ENCODE assay signal across 1 cellular context in the genomic region with DNA sequence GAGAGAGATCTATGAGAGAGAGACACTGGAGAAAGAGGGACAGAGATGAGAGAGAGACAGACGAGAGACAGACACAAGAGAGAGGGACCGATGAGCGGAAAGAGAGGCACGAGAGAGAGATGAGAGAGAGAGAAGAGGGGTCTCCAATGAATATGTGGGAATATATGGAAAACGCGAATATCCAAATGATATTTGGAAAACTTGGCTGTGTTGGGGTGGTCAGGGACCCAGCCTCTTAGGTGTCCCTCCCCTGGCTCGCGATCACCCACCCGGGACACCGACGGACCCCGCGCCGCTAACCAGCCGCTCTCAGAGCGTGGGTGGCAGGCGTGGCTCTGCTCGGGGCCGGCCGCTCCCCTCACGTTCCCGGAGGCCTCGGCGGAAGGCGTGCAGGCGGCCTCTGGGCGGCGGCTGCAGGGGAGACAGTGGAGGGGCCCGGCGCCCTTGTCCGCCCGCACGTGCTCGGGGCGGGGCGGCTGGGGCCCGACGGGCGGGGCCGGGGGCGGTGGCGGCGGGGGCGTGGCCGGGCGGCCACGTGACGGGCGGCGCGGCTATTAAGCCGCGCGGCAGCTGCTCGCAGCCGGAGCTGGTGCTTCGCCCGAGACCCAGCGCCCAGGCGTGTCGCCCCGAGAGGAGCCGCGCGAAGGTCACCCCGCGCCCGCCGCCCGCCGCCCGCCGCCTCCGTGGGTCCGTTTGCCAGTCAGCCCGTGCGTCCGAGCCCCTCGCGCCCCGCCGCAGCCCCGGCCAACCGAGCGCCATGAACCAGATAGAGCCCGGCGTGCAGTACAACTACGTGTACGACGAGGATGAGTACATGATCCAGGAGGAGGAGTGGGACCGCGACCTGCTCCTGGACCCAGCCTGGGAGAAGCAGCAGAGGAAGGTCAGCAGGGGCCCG.
A peak's percentile ranks its signal among the peaks of the same experiment; 100 is the strongest.
TF ChIP-seq lines count a peak whose summit lies in the region.

A gene (plus strand): TSS at position 583 of the 898 bp plus-strand sequence. CDS start 175 bp downstream, at position 758.

TF ChIP-seq in HEK293, 187 proteins besides CTCF, POLR2A, EP300 and RAD21 (continued from another document and continues in another):
- TF ChIP-seq, protein P1, sequence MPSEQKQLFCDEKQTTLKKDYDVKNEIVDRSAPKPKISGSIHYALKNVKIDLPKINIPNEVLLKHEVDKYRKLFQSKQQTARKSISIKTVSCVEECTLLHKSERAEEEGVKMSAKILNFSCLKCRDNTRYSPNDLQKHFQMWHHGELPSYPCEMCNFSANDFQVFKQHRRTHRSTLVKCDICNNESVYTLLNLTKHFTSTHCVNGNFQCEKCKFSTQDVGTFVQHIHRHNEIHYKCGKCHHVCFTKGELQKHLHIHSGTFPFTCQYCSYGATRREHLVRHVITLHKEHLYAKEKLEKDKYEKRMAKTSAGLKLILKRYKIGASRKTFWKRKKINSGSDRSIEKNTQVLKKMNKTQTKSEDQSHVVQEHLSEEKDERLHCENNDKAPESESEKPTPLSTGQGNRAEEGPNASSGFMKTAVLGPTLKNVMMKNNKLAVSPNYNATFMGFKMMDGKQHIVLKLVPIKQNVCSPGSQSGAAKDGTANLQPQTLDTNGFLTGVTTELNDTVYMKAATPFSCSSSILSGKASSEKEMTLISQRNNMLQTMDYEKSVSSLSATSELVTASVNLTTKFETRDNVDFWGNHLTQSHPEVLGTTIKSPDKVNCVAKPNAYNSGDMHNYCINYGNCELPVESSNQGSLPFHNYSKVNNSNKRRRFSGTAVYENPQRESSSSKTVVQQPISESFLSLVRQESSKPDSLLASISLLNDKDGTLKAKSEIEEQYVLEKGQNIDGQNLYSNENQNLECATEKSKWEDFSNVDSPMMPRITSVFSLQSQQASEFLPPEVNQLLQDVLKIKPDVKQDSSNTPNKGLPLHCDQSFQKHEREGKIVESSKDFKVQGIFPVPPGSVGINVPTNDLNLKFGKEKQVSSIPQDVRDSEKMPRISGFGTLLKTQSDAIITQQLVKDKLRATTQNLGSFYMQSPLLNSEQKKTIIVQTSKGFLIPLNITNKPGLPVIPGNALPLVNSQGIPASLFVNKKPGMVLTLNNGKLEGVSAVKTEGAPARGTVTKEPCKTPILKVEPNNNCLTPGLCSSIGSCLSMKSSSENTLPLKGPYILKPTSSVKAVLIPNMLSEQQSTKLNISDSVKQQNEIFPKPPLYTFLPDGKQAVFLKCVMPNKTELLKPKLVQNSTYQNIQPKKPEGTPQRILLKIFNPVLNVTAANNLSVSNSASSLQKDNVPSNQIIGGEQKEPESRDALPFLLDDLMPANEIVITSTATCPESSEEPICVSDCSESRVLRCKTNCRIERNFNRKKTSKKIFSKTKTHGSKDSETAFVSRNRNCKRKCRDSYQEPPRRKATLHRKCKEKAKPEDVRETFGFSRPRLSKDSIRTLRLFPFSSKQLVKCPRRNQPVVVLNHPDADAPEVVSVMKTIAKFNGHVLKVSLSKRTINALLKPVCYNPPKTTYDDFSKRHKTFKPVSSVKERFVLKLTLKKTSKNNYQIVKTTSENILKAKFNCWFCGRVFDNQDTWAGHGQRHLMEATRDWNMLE (tag by site-specific recombination; conservative IDR thresholded peaks at IDR 0.05; ENCODE audit: low read depth): 0 out of 2 replicates have a peak, but pooled peaks have one; percentile 24
- TF ChIP-seq ZNF175 (tag by site-specific recombination; IDR thresholded peaks at IDR 0.05) (0 out of 2 replicates have a peak, but pooled peaks have one; percentile 48), SETDB1 (IDR thresholded peaks at IDR 0.05; ENCODE audit: insufficient read length, low read length) (no peak), ZNF510 (tag by site-specific recombination; IDR thresholded peaks at IDR 0.05; ENCODE audit: insufficient replicate concordance) (no peak), ZEB2 (tag by site-specific recombination; IDR thresholded peaks at IDR 0.05) (0 out of 2 replicates have a peak, but pooled peaks have one; percentile 56), ZNF366 (tag by site-specific recombination; conservative IDR thresholded peaks at IDR 0.05) (peak; percentile 52), ZNF335 (tag by site-specific recombination; conservative IDR thresholded peaks at IDR 0.05) (peak; percentile 91), ZNF157 (tag by site-specific recombination; IDR thresholded peaks at IDR 0.05) (no peak), ZNF274 (IDR thresholded peaks at IDR 0.05; ENCODE audit: low read length) (no peak), ZNF274 (tag by site-specific recombination; IDR thresholded peaks at IDR 0.05; ENCODE audit: borderline replicate concordance) (no peak), ZFP3 (tag by site-specific recombination; IDR thresholded peaks at IDR 0.05; ENCODE audit: low read depth) (no peak), ZNF23 (tag by site-specific recombination; IDR thresholded peaks at IDR 0.05; ENCODE audit: borderline replicate concordance) (0 out of 2 replicates have a peak, but pooled peaks have one; percentile 8), KLF7 (tag by site-specific recombination; IDR thresholded peaks at IDR 0.05; ENCODE audit: borderline replicate concordance) (peak; percentile 88; the same call in 1 of the 2 replicates), ZNF138 (tag by site-specific recombination; IDR thresholded peaks at IDR 0.05; ENCODE audit: borderline replicate concordance) (no peak), ZNF830 (tag by site-specific recombination; IDR thresholded peaks at IDR 0.05; ENCODE audit: low read depth) (no peak), ZNF785 (tag by site-specific recombination; IDR thresholded peaks at IDR 0.05) (peak; percentile 84), ZNF221 (tag by site-specific recombination; IDR thresholded peaks at IDR 0.05; ENCODE audit: borderline replicate concordance) (no peak), GLI4 (tag by site-specific recombination; IDR thresholded peaks at IDR 0.05) (no peak), ZNF214 (tag by site-specific recombination; IDR thresholded peaks at IDR 0.05; ENCODE audit: borderline replicate concordance) (no peak), ZNF658 (tag by site-specific recombination; IDR thresholded peaks at IDR 0.05) (no peak), ZNF792 (tag by site-specific recombination; IDR thresholded peaks at IDR 0.05) (0 out of 2 replicates have a peak, but pooled peaks have one; percentile 22), HOXA7 (CRISPR knock-in tag; IDR thresholded peaks at IDR 0.05; ENCODE audit: borderline replicate concordance) (no peak), ZFP41 (tag by site-specific recombination; IDR thresholded peaks at IDR 0.05; ENCODE audit: borderline replicate concordance) (no peak), ZNF621 (tag by site-specific recombination; IDR thresholded peaks at IDR 0.05) (no peak), MYNN (tag by site-specific recombination; IDR thresholded peaks at IDR 0.05; ENCODE audit: borderline replicate concordance) (no peak), ZNF391 (tag by site-specific recombination; IDR thresholded peaks at IDR 0.05; ENCODE audit: borderline replicate concordance, low read depth) (no peak), SCRT2 (tag by site-specific recombination; IDR thresholded peaks at IDR 0.05) (no peak), ZNF211 (tag by site-specific recombination; IDR thresholded peaks at IDR 0.05; ENCODE audit: low read depth) (no peak), ZSCAN16 (tag by site-specific recombination; IDR thresholded peaks at IDR 0.05) (no peak), ZNF169 (tag by site-specific recombination; IDR thresholded peaks at IDR 0.05) (no peak), SCRT1 (tag by site-specific recombination; IDR thresholded peaks at IDR 0.05; ENCODE audit: borderline replicate concordance) (no peak), ZNF501 (tag by site-specific recombination; IDR thresholded peaks at IDR 0.05) (peak; percentile 23; the same call in 1 of the 2 replicates), BCL11B (tag by site-specific recombination; IDR thresholded peaks at IDR 0.05; ENCODE audit: low read depth) (no peak), FEZF1 (tag by site-specific recombination; IDR thresholded peaks at IDR 0.05) (no peak), ZNF776 (tag by site-specific recombination; IDR thresholded peaks at IDR 0.05; ENCODE audit: borderline replicate concordance) (no peak)
- TF ChIP-seq, protein P2, sequence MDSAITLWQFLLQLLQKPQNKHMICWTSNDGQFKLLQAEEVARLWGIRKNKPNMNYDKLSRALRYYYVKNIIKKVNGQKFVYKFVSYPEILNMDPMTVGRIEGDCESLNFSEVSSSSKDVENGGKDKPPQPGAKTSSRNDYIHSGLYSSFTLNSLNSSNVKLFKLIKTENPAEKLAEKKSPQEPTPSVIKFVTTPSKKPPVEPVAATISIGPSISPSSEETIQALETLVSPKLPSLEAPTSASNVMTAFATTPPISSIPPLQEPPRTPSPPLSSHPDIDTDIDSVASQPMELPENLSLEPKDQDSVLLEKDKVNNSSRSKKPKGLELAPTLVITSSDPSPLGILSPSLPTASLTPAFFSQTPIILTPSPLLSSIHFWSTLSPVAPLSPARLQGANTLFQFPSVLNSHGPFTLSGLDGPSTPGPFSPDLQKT (IDR thresholded peaks at IDR 0.05; ENCODE audit: borderline replicate concordance, low read depth, low read length): no peak
- TF ChIP-seq, protein P3, sequence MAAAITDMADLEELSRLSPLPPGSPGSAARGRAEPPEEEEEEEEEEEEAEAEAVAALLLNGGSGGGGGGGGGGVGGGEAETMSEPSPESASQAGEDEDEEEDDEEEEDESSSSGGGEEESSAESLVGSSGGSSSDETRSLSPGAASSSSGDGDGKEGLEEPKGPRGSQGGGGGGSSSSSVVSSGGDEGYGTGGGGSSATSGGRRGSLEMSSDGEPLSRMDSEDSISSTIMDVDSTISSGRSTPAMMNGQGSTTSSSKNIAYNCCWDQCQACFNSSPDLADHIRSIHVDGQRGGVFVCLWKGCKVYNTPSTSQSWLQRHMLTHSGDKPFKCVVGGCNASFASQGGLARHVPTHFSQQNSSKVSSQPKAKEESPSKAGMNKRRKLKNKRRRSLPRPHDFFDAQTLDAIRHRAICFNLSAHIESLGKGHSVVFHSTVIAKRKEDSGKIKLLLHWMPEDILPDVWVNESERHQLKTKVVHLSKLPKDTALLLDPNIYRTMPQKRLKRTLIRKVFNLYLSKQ (tag by site-specific recombination; IDR thresholded peaks at IDR 0.05; ENCODE audit: borderline replicate concordance): no peak
- TF ChIP-seq, protein P4, sequence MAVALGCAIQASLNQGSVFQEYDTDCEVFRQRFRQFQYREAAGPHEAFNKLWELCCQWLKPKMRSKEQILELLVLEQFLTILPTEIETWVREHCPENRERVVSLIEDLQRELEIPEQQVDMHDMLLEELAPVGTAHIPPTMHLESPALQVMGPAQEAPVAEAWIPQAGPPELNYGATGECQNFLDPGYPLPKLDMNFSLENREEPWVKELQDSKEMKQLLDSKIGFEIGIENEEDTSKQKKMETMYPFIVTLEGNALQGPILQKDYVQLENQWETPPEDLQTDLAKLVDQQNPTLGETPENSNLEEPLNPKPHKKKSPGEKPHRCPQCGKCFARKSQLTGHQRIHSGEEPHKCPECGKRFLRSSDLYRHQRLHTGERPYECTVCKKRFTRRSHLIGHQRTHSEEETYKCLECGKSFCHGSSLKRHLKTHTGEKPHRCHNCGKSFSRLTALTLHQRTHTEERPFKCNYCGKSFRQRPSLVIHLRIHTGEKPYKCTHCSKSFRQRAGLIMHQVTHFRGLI (tag by site-specific recombination; IDR thresholded peaks at IDR 0.05): peak; percentile 41; the same call in 1 of the 2 replicates
- TF ChIP-seq, protein P5, sequence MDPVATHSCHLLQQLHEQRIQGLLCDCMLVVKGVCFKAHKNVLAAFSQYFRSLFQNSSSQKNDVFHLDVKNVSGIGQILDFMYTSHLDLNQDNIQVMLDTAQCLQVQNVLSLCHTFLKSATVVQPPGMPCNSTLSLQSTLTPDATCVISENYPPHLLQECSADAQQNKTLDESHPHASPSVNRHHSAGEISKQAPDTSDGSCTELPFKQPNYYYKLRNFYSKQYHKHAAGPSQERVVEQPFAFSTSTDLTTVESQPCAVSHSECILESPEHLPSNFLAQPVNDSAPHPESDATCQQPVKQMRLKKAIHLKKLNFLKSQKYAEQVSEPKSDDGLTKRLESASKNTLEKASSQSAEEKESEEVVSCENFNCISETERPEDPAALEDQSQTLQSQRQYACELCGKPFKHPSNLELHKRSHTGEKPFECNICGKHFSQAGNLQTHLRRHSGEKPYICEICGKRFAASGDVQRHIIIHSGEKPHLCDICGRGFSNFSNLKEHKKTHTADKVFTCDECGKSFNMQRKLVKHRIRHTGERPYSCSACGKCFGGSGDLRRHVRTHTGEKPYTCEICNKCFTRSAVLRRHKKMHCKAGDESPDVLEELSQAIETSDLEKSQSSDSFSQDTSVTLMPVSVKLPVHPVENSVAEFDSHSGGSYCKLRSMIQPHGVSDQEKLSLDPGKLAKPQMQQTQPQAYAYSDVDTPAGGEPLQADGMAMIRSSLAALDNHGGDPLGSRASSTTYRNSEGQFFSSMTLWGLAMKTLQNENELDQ (tag by site-specific recombination; IDR thresholded peaks at IDR 0.05; ENCODE audit: low read depth): no peak
- TF ChIP-seq, protein P6, sequence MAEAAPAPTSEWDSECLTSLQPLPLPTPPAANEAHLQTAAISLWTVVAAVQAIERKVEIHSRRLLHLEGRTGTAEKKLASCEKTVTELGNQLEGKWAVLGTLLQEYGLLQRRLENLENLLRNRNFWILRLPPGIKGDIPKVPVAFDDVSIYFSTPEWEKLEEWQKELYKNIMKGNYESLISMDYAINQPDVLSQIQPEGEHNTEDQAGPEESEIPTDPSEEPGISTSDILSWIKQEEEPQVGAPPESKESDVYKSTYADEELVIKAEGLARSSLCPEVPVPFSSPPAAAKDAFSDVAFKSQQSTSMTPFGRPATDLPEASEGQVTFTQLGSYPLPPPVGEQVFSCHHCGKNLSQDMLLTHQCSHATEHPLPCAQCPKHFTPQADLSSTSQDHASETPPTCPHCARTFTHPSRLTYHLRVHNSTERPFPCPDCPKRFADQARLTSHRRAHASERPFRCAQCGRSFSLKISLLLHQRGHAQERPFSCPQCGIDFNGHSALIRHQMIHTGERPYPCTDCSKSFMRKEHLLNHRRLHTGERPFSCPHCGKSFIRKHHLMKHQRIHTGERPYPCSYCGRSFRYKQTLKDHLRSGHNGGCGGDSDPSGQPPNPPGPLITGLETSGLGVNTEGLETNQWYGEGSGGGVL (tag by site-specific recombination; IDR thresholded peaks at IDR 0.05): no peak
- TF ChIP-seq, protein P7, sequence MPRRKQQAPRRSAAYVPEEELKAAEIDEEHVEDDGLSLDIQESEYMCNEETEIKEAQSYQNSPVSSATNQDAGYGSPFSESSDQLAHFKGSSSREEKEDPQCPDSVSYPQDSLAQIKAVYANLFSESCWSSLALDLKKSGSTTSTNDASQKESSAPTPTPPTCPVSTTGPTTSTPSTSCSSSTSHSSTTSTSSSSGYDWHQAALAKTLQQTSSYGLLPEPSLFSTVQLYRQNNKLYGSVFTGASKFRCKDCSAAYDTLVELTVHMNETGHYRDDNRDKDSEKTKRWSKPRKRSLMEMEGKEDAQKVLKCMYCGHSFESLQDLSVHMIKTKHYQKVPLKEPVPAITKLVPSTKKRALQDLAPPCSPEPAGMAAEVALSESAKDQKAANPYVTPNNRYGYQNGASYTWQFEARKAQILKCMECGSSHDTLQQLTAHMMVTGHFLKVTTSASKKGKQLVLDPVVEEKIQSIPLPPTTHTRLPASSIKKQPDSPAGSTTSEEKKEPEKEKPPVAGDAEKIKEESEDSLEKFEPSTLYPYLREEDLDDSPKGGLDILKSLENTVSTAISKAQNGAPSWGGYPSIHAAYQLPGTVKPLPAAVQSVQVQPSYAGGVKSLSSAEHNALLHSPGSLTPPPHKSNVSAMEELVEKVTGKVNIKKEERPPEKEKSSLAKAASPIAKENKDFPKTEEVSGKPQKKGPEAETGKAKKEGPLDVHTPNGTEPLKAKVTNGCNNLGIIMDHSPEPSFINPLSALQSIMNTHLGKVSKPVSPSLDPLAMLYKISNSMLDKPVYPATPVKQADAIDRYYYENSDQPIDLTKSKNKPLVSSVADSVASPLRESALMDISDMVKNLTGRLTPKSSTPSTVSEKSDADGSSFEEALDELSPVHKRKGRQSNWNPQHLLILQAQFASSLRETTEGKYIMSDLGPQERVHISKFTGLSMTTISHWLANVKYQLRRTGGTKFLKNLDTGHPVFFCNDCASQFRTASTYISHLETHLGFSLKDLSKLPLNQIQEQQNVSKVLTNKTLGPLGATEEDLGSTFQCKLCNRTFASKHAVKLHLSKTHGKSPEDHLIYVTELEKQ (tag by site-specific recombination; IDR thresholded peaks at IDR 0.05; ENCODE audit: borderline replicate concordance): no peak; the same call in 1 of the 2 replicates
